ENCODE assay signal across 1 cellular context in the genomic region with DNA sequence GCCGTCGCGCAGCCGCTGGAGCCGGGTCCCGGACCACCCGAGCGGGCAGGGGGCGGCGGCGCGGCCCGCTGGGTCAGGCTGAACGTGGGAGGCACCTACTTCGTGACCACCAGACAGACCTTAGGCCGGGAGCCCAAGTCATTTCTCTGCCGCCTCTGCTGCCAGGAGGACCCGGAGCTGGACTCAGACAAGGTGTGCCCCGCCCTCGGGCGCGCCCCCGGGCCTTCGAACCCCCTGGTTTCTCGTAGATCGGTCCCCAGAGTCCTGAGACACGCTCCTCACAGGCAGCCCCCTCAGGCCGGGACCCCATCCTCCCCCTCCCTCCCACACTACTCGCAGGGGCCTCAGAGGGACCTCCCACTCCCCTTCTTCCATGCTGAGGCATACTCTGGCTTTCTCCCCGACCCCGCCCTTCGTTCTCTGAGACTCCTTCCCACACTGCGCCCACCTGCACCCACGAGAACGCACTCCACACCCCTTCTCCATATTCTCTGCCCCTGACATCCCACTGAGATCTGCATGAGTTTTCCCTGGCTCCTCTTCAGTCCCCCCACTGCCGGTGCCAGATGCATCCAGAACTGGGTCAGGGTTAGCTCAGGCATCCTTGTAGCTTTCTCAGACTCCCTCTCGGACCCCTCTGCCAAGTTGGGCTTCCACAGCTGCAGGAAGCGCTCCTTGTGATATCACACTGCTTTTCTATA.
TF ChIP-seq lines count a peak whose summit lies in the region.

No MANE protein-coding gene starts in this region.

TF ChIP-seq in HepG2, 621 proteins besides CTCF, POLR2A, EP300 and RAD21 (continued from another document and continues in another):
- TF ChIP-seq, protein P1, sequence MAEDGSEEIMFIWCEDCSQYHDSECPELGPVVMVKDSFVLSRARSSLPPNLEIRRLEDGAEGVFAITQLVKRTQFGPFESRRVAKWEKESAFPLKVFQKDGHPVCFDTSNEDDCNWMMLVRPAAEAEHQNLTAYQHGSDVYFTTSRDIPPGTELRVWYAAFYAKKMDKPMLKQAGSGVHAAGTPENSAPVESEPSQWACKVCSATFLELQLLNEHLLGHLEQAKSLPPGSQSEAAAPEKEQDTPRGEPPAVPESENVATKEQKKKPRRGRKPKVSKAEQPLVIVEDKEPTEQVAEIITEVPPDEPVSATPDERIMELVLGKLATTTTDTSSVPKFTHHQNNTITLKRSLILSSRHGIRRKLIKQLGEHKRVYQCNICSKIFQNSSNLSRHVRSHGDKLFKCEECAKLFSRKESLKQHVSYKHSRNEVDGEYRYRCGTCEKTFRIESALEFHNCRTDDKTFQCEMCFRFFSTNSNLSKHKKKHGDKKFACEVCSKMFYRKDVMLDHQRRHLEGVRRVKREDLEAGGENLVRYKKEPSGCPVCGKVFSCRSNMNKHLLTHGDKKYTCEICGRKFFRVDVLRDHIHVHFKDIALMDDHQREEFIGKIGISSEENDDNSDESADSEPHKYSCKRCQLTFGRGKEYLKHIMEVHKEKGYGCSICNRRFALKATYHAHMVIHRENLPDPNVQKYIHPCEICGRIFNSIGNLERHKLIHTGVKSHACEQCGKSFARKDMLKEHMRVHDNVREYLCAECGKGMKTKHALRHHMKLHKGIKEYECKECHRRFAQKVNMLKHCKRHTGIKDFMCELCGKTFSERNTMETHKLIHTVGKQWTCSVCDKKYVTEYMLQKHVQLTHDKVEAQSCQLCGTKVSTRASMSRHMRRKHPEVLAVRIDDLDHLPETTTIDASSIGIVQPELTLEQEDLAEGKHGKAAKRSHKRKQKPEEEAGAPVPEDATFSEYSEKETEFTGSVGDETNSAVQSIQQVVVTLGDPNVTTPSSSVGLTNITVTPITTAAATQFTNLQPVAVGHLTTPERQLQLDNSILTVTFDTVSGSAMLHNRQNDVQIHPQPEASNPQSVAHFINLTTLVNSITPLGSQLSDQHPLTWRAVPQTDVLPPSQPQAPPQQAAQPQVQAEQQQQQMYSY (CRISPR knock-in tag; IDR thresholded peaks at IDR 0.05) = peak; percentile 58
- TF ChIP-seq CC2D1A (CRISPR knock-in tag; IDR thresholded peaks at IDR 0.05) = no peak
- no peak for TF ChIP-seq RFXANK (CRISPR knock-in tag; IDR thresholded peaks at IDR 0.05)
- TF ChIP-seq, protein P2, sequence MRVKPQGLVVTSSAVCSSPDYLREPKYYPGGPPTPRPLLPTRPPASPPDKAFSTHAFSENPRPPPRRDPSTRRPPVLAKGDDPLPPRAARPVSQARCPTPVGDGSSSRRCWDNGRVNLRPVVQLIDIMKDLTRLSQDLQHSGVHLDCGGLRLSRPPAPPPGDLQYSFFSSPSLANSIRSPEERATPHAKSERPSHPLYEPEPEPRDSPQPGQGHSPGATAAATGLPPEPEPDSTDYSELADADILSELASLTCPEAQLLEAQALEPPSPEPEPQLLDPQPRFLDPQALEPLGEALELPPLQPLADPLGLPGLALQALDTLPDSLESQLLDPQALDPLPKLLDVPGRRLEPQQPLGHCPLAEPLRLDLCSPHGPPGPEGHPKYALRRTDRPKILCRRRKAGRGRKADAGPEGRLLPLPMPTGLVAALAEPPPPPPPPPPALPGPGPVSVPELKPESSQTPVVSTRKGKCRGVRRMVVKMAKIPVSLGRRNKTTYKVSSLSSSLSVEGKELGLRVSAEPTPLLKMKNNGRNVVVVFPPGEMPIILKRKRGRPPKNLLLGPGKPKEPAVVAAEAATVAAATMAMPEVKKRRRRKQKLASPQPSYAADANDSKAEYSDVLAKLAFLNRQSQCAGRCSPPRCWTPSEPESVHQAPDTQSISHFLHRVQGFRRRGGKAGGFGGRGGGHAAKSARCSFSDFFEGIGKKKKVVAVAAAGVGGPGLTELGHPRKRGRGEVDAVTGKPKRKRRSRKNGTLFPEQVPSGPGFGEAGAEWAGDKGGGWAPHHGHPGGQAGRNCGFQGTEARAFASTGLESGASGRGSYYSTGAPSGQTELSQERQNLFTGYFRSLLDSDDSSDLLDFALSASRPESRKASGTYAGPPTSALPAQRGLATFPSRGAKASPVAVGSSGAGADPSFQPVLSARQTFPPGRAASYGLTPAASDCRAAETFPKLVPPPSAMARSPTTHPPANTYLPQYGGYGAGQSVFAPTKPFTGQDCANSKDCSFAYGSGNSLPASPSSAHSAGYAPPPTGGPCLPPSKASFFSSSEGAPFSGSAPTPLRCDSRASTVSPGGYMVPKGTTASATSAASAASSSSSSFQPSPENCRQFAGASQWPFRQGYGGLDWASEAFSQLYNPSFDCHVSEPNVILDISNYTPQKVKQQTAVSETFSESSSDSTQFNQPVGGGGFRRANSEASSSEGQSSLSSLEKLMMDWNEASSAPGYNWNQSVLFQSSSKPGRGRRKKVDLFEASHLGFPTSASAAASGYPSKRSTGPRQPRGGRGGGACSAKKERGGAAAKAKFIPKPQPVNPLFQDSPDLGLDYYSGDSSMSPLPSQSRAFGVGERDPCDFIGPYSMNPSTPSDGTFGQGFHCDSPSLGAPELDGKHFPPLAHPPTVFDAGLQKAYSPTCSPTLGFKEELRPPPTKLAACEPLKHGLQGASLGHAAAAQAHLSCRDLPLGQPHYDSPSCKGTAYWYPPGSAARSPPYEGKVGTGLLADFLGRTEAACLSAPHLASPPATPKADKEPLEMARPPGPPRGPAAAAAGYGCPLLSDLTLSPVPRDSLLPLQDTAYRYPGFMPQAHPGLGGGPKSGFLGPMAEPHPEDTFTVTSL (CRISPR knock-in tag; IDR thresholded peaks at IDR 0.05; ENCODE audit: borderline replicate concordance) = no peak
- TF ChIP-seq, protein P3, sequence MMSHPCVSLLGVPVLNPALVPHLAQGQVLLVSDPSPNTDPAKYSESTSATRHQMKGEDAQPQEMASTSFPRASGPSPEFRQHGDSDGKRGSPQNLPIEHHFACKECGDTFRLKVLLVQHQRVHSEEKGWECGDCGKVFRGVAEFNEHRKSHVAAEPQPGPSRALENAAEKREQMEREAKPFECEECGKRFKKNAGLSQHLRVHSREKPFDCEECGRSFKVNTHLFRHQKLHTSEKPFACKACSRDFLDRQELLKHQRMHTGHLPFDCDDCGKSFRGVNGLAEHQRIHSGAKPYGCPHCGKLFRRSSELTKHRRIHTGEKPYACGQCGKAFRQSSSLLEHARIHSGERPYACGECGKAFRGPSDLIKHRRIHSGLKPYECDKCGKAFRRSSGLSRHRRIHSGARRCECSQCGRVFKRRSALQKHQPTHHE (CRISPR knock-in tag; IDR thresholded peaks at IDR 0.05; ENCODE audit: borderline replicate concordance) = no peak
- no peak for TF ChIP-seq GABPB1 (CRISPR knock-in tag; IDR thresholded peaks at IDR 0.05)
- TF ChIP-seq SYNCRIP (IDR thresholded peaks at IDR 0.05; ENCODE audit: insufficient read depth, low read depth, low read length) = no peak
- TF ChIP-seq TEAD2 (CRISPR knock-in tag; IDR thresholded peaks at IDR 0.05) = no peak
- TF ChIP-seq, protein P4, sequence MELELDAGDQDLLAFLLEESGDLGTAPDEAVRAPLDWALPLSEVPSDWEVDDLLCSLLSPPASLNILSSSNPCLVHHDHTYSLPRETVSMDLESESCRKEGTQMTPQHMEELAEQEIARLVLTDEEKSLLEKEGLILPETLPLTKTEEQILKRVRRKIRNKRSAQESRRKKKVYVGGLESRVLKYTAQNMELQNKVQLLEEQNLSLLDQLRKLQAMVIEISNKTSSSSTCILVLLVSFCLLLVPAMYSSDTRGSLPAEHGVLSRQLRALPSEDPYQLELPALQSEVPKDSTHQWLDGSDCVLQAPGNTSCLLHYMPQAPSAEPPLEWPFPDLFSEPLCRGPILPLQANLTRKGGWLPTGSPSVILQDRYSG (CRISPR knock-in tag; IDR thresholded peaks at IDR 0.05) = 0 out of 2 replicates have a peak, but pooled peaks have one; percentile 1
- TF ChIP-seq GPN1 (CRISPR knock-in tag; IDR thresholded peaks at IDR 0.05; ENCODE audit: borderline replicate concordance) = 0 out of 2 replicates have a peak, but pooled peaks have one; percentile 5
- no peak; the same call in 1 of the 2 replicates for TF ChIP-seq HINFP (CRISPR knock-in tag; IDR thresholded peaks at IDR 0.05; ENCODE audit: low read depth)
- TF ChIP-seq JUN (CRISPR knock-in tag; IDR thresholded peaks at IDR 0.05) = no peak
- TF ChIP-seq KDM5B (CRISPR knock-in tag; IDR thresholded peaks at IDR 0.05; ENCODE audit: borderline replicate concordance) = no peak; the same call in 1 of the 2 replicates
- no peak for TF ChIP-seq NFYC (CRISPR knock-in tag; IDR thresholded peaks at IDR 0.05)
- no peak for TF ChIP-seq PHB2 (IDR thresholded peaks at IDR 0.05; ENCODE audit: partially characterized antibody)
- TF ChIP-seq, protein P5, sequence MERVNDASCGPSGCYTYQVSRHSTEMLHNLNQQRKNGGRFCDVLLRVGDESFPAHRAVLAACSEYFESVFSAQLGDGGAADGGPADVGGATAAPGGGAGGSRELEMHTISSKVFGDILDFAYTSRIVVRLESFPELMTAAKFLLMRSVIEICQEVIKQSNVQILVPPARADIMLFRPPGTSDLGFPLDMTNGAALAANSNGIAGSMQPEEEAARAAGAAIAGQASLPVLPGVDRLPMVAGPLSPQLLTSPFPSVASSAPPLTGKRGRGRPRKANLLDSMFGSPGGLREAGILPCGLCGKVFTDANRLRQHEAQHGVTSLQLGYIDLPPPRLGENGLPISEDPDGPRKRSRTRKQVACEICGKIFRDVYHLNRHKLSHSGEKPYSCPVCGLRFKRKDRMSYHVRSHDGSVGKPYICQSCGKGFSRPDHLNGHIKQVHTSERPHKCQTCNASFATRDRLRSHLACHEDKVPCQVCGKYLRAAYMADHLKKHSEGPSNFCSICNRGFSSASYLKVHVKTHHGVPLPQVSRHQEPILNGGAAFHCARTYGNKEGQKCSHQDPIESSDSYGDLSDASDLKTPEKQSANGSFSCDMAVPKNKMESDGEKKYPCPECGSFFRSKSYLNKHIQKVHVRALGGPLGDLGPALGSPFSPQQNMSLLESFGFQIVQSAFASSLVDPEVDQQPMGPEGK (CRISPR knock-in tag; IDR thresholded peaks at IDR 0.05) = no peak
- TF ChIP-seq AKNA (CRISPR knock-in tag; IDR thresholded peaks at IDR 0.05; ENCODE audit: borderline replicate concordance) = no peak
- no peak for TF ChIP-seq ZMYM2 (CRISPR knock-in tag; IDR thresholded peaks at IDR 0.05)
- TF ChIP-seq MNT (IDR thresholded peaks at IDR 0.05) = no peak
- no peak for TF ChIP-seq NCOA5 (CRISPR knock-in tag; IDR thresholded peaks at IDR 0.05)
- TF ChIP-seq, protein P6, sequence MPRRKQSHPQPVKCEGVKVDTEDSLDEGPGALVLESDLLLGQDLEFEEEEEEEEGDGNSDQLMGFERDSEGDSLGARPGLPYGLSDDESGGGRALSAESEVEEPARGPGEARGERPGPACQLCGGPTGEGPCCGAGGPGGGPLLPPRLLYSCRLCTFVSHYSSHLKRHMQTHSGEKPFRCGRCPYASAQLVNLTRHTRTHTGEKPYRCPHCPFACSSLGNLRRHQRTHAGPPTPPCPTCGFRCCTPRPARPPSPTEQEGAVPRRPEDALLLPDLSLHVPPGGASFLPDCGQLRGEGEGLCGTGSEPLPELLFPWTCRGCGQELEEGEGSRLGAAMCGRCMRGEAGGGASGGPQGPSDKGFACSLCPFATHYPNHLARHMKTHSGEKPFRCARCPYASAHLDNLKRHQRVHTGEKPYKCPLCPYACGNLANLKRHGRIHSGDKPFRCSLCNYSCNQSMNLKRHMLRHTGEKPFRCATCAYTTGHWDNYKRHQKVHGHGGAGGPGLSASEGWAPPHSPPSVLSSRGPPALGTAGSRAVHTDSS (CRISPR knock-in tag; conservative IDR thresholded peaks at IDR 0.05) = no peak
- no peak for TF ChIP-seq GTF3A (CRISPR knock-in tag; conservative IDR thresholded peaks at IDR 0.05)
